In the genomic region with DNA sequence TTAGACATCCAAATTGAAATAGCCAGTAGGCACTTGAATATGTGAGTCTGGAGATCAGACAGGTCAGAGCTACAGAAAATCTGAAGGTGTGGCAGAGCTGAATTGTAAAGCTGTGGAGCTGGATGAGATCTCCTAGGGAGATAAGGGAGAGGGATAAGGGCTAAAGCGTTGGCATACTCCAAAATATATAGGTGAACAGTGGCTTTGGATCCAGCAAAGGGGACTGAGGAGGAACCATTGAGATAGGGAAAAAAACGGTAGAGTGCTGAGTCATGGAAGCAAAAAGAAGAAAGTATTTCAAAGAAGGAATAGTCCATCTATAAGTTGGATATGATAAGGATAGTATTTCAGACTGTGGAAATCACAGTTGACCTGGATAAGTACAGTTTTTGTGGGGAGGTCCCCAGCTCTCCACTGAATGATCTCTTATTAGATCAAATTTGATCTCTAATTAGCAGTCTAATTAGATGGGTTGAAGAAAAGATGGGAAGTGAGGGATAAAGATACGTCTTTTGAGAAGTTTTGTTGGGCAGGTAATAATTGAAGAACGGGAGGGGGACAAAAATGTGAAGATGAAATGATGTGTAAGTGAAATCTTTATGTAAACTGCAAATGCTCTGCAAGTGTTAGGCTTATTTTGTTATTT, we compare ENCODE assay signal across 8 cellular contexts. TPM values are rescaled to one million over a fixed set of nuclear protein-coding genes. Genes with fewer than 3 reads are reported as not detected.
DNase-seq lines count a peak whose midpoint lies in the region; FAIRE-seq and TF ChIP-seq lines count a peak whose summit lies in the region.

No MANE protein-coding gene starts in this region.

- H3K36me3 Mint-ChIP-seq in activated CD4-positive, alpha-beta T cell treated with anti-CD3 and anti-CD28 coated beads, Interleukin-2, amount 10 ng/mL, durations not matched to agents 7 days and 5 days (ENCODE audit: low read depth), result no peaks in the 10 kb centered on the region

- peaks cover 8% of the 10 kb centered on the region for H3K4me1 Mint-ChIP-seq in activated CD4-positive, alpha-beta T cell treated with anti-CD3 and anti-CD28 coated beads, Interleukin-2, amount 10 ng/mL, durations not matched to agents 7 days and 5 days

- H3K9me3 ChIP-seq in WERI-Rb-1 (ENCODE audit: severe bottlenecking) (no peaks in the 10 kb centered on the region), iPS-18a (ENCODE audit: control insufficient read depth, low read depth, low read length) (no peaks in the 10 kb centered on the region), suprapubic skin (no peaks in the 10 kb centered on the region)

- no peak overlapping the region for H3K27ac Mint-ChIP-seq in activated CD4-positive, alpha-beta T cell treated with anti-CD3 and anti-CD28 coated beads, Interleukin-2, amount 10 ng/mL, durations not matched to agents 7 days and 5 days

- POLR2A ChIA-PET in activated CD4-positive, alpha-beta T cell treated with anti-CD3 and anti-CD28 coated beads, Interleukin-2, amount 10 ng/mL, durations not matched to agents 7 days and 5 days (lab: Charles Lee), result no interaction called here

- H3K9me3 Mint-ChIP-seq in activated CD4-positive, alpha-beta T cell treated with anti-CD3 and anti-CD28 coated beads, Interleukin-2, amount 10 ng/mL, durations not matched to agents 7 days and 5 days, result no peaks in the 10 kb centered on the region

- no peak for FAIRE-seq in urothelium cell line (lab: Jason Lieb, UNC)

- no peak overlapping the region for H3K4me3 Mint-ChIP-seq in activated CD4-positive, alpha-beta T cell treated with anti-CD3 and anti-CD28 coated beads, Interleukin-2, amount 10 ng/mL, durations not matched to agents 7 days and 5 days

- TF ChIP-seq EP300 in suprapubic skin (IDR thresholded peaks at IDR 0.05), result no peak

- no peak for TF ChIP-seq POLR2A in suprapubic skin (IDR thresholded peaks at IDR 0.05)

- H3K36me3 ChIP-seq in WERI-Rb-1 (peaks cover 6% of the 10 kb centered on the region), iPS-18a (ENCODE audit: control insufficient read depth, low read depth, low read length) (no peaks in the 10 kb centered on the region), suprapubic skin (no peaks in the 10 kb centered on the region)

- CTCF ChIA-PET in activated CD4-positive, alpha-beta T cell treated with anti-CD3 and anti-CD28 coated beads, Interleukin-2, amount 10 ng/mL, durations not matched to agents 7 days and 5 days (lab: Charles Lee), result interaction anchor here (1.1 to 2.0 kb wide), 3 partner anchors 8 to 19 kb away, joined by 4 read pairs; no protein-coding TSS in a partner anchor

- H3K4me3 ChIP-seq in HL-60 (replicated peaks; ENCODE audit: insufficient read depth, low read length) (peak overlapping the region; percentile 86), WERI-Rb-1 (ENCODE audit: low read depth, low read length) (peak overlapping the region; percentile 82), iPS-18a (ENCODE audit: low read length) (peak overlapping the region; percentile 96), suprapubic skin (peak overlapping the region; percentile 78)

- H3K27me3 ChIP-seq in HL-60 (ENCODE audit: insufficient read depth, poor library complexity, severe bottlenecking) (no peaks in the 10 kb centered on the region), WERI-Rb-1 (ENCODE audit: insufficient read depth, low read depth, severe bottlenecking) (no peaks in the 10 kb centered on the region), iPS-18a (ENCODE audit: control insufficient read depth, insufficient read depth, low read length) (no peaks in the 10 kb centered on the region), suprapubic skin (no peaks in the 10 kb centered on the region)

- peaks cover 2% of the 10 kb centered on the region for H3K27me3 Mint-ChIP-seq in activated CD4-positive, alpha-beta T cell treated with anti-CD3 and anti-CD28 coated beads, Interleukin-2, amount 10 ng/mL, durations not matched to agents 7 days and 5 days

- peak overlapping the region; percentile 81 for H3K9ac ChIP-seq in iPS-18a (ENCODE audit: low read length)

- H3K27ac ChIP-seq in HL-60 (replicated peaks) (peak overlapping the region; percentile 89), WERI-Rb-1 (peak overlapping the region; percentile 90), iPS-18a (ENCODE audit: low read length) (no peak overlapping the region), suprapubic skin (peak overlapping the region; percentile 63)

- DNase-seq in HL-60 (ENCODE audit: low read depth in 1 of 2, low spot score in 1 of 2) (no peak), WERI-Rb-1 (no peak), suprapubic skin (ENCODE audit: low spot score in 2 of 2) (peak in 1 of 2 donors; percentile 1), urothelium cell line (ENCODE audit: low spot score) (no peak), NCI-H748 (lab: John Stamatoyannopoulos, UW; ENCODE audit: unreplicated experiment) (no peak)
- no peak for DNase-seq in activated CD8-positive, alpha-beta memory T cell treated with anti-CD3 and anti-CD28 coated beads, Interleukin-2, amount 50 U/mL, for 4 hours
- DNase-seq in activated CD4-positive, alpha-beta T cell treated with anti-CD3 and anti-CD28 coated beads, Interleukin-2, amount 10 ng/mL, durations not matched to agents 7 days and 5 days, result no peak

- no peak for TF ChIP-seq CTCF in HL-60 (IDR thresholded peaks at IDR 0.05; ENCODE audit: insufficient read depth, low read length)
- no peak for TF ChIP-seq CTCF in WERI-Rb-1 (IDR thresholded peaks at IDR 0.05; ENCODE audit: low read depth, low read length)
- no peak for TF ChIP-seq CTCF in suprapubic skin (IDR thresholded peaks at IDR 0.05)

- H3K4me1 ChIP-seq in iPS-18a (ENCODE audit: control insufficient read depth, low read depth, low read length), result no peaks in the 10 kb centered on the region
- peaks cover 20% of the 10 kb centered on the region for H3K4me1 ChIP-seq in suprapubic skin

- 16% methylated on average over 4 of the region's 4 CpGs for WGBS in suprapubic skin

RNA-seq across cellular contexts. Expression of a gene that starts 0.6 kb away (rescaled TPM):
- total RNA-seq in suprapubic skin, result 1 to 10 TPM; 3.5 to 8.9 (median 3.7) TPM
- total RNA-seq in activated CD4-positive, alpha-beta T cell treated with anti-CD3 and anti-CD28 coated beads, Interleukin-2, amount 10 ng/mL, durations not matched to agents 7 days and 5 days, result 10 to 100 TPM; 26.2 to 32.9 TPM

RNA-seq across cellular contexts. Expression of a gene that starts 18.3 kb away (rescaled TPM):
- 10 to 100 TPM; 11.2 to 13.3 (median 12.2) TPM for total RNA-seq in suprapubic skin
- 10 to 100 TPM; 25.5 to 26.8 TPM for total RNA-seq in activated CD4-positive, alpha-beta T cell treated with anti-CD3 and anti-CD28 coated beads, Interleukin-2, amount 10 ng/mL, durations not matched to agents 7 days and 5 days

RNA-seq across cellular contexts. Expression of a gene that starts 50.9 kb away (rescaled TPM):
- total RNA-seq in suprapubic skin, result 1 to 10 TPM in 3 of 4 donors, under 1 TPM in 1; 0.98 to 1.5 (median 1.1) TPM
- under 1 TPM; 0.25 to 0.35 TPM for total RNA-seq in activated CD4-positive, alpha-beta T cell treated with anti-CD3 and anti-CD28 coated beads, Interleukin-2, amount 10 ng/mL, durations not matched to agents 7 days and 5 days

RNA-seq across cellular contexts. Expression of a gene that starts 51.6 kb away (rescaled TPM):
- not detected for total RNA-seq in suprapubic skin
- total RNA-seq in activated CD4-positive, alpha-beta T cell treated with anti-CD3 and anti-CD28 coated beads, Interleukin-2, amount 10 ng/mL, durations not matched to agents 7 days and 5 days, result under 1 TPM; 0.22 to 0.46 TPM
